30 cellular contexts compared by ENCODE assay signal in the genomic region with DNA sequence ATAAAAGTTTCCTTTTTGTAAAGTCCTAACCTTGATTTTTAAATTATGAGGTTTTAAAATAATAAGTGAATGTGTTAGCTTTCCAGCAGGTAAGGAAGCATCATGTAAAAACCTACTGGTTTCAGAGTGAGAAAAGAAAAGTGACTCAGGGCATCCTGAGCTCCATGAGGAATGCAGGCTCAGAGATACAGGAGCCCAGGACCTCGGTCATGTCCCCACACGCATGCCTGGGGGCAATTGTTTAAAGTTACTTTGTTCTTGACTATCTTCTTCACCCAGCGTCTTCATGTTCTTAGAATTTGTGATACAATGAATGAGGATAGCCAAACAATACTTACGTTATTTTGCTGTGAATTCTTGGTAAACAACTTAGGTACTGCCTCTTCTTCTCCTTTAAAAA.
"Had no signal": no experiment of that assay in that cellular context is flagged by ENCODE, and none has a peak within 500 bp of the region (broad histone marks: within the 10 kb centered on the region; RNA-seq: fewer than 3 reads in every experiment).

No MANE protein-coding gene starts in this region.

- H3K4me1 Mint-ChIP-seq: activated CD4-positive, alpha-beta T cell treated with anti-CD3 and anti-CD28 coated beads, Interleukin-2, amount 10 ng/mL, durations not matched to agents 24 days and 14 days; activated naive CD4-positive, alpha-beta T cell treated with anti-CD3 and anti-CD28 coated beads, Interleukin-2, amount 10 ng/mL, durations not matched to agents 7 days and 5 days; activated naive CD8-positive, alpha-beta T cell treated with anti-CD3 and anti-CD28 coated beads, Interleukin-2, amount 50 U/mL, for 24 hours; brain; central memory CD8-positive, alpha-beta T cell had no signal

- H3K4me1 ChIP-seq: Peyer's patch had no signal

- H3K36me3 Mint-ChIP-seq: activated naive CD4-positive, alpha-beta T cell treated with anti-CD3 and anti-CD28 coated beads, Interleukin-2, amount 10 ng/mL, durations not matched to agents 7 days and 5 days; brain had no signal

- H3K4me3 Mint-ChIP-seq: activated CD4-positive, alpha-beta T cell treated with anti-CD3 and anti-CD28 coated beads, Interleukin-2, amount 10 ng/mL, durations not matched to agents 24 days and 14 days; activated CD8-positive, alpha-beta T cell treated with anti-CD3 and anti-CD28 coated beads for 36 hours; activated naive CD4-positive, alpha-beta T cell treated with anti-CD3 and anti-CD28 coated beads, Interleukin-2, amount 10 ng/mL, durations not matched to agents 7 days and 5 days; activated naive CD8-positive, alpha-beta T cell; activated naive CD8-positive, alpha-beta T cell treated with anti-CD3 and anti-CD28 coated beads, Interleukin-2, amount 50 U/mL, for 24 hours; activated T-cell treated with anti-CD3 and anti-CD28 coated beads, Interleukin-2, amount 50 U/mL, for 24 hours; activated T-helper 1 cell treated with anti-CD3 and anti-CD28 coated beads, Interleukin-12 subunit alpha, Interleukin-12 subunit beta, Interleukin-2, Interleukin-4 antibody, amounts not matched to agents 30 ng/mL and 10 ng/mL and 1 ng/mL, durations not matched to agents 14 hours and 24 hours and 36 hours; brain; central memory CD8-positive, alpha-beta T cell had no signal

- H3K9me3 Mint-ChIP-seq: activated CD4-positive, alpha-beta T cell treated with anti-CD3 and anti-CD28 coated beads, Interleukin-2, amount 10 ng/mL, durations not matched to agents 24 days and 14 days; activated CD8-positive, alpha-beta T cell treated with anti-CD3 and anti-CD28 coated beads for 36 hours; activated naive CD4-positive, alpha-beta T cell treated with anti-CD3 and anti-CD28 coated beads, Interleukin-2, amount 10 ng/mL, durations not matched to agents 7 days and 5 days; activated T-cell treated with anti-CD3 and anti-CD28 coated beads, Interleukin-2, amount 50 U/mL, for 24 hours; activated T-helper 1 cell treated with anti-CD3 and anti-CD28 coated beads, Interleukin-12 subunit alpha, Interleukin-12 subunit beta, Interleukin-2, Interleukin-4 antibody, amounts not matched to agents 30 ng/mL and 10 ng/mL and 1 ng/mL, durations not matched to agents 14 hours and 24 hours and 36 hours; central memory CD8-positive, alpha-beta T cell had no signal

- H3K36me3 ChIP-seq: cardiac muscle cell, Peyer's patch had no signal

- DNase-seq: activated CD4-positive, alpha-beta T cell treated with anti-CD3 and anti-CD28 coated beads, Interleukin-2, amount 10 ng/mL, durations not matched to agents 24 days and 14 days; activated CD4-positive, alpha-beta T cell treated with anti-CD3 and anti-CD28 coated beads, Interleukin-2, amount 50 U/mL, for 4 hours; activated CD8-positive, alpha-beta T cell treated with anti-CD3 and anti-CD28 coated beads for 36 hours; activated gamma-delta T cell treated with Interleukin-2 at 50 U/mL for 16 hours; activated naive CD4-positive, alpha-beta T cell treated with anti-CD3 and anti-CD28 coated beads, Interleukin-2, amount 10 ng/mL, durations not matched to agents 7 days and 5 days; activated naive CD8-positive, alpha-beta T cell treated with anti-CD3 and anti-CD28 coated beads, Interleukin-2, amount 50 U/mL, for 24 hours; activated T-cell treated with anti-CD3 and anti-CD28 coated beads, Interleukin-2, amount 50 U/mL, for 24 hours; anterior cingulate cortex; Kasumi-1; KG1; MM.1S; MV-4-11; NCI-H1092; NCI-H1436 treated with DMSO at 0.1 percent for 48 hours; NCI-H1694 treated with DMSO at 0.1 percent for 48 hours; NCI-H2029; NCI-H345; NCI-H524 treated with DMSO at 0.1 percent for 48 hours; NCI-H748 treated with DMSO at 0.1 percent for 48 hours; NK-92 treated with Interleukin-12 subunit alpha and Interleukin-12 subunit beta, amount 100 ng/mL, for 24 hours; PC-3; Peyer's patch; Right ventricle myocardium superior; RPMI8226; T1000 had no signal

- H3K27me3 ChIP-seq: cardiac muscle cell, Peyer's patch had no signal

- H3K27me3 Mint-ChIP-seq: activated CD4-positive, alpha-beta T cell treated with anti-CD3 and anti-CD28 coated beads, Interleukin-2, amount 10 ng/mL, durations not matched to agents 24 days and 14 days; activated CD8-positive, alpha-beta T cell treated with anti-CD3 and anti-CD28 coated beads for 36 hours; activated naive CD4-positive, alpha-beta T cell treated with anti-CD3 and anti-CD28 coated beads, Interleukin-2, amount 10 ng/mL, durations not matched to agents 7 days and 5 days; activated naive CD8-positive, alpha-beta T cell; activated naive CD8-positive, alpha-beta T cell treated with anti-CD3 and anti-CD28 coated beads, Interleukin-2, amount 50 U/mL, for 24 hours; activated T-cell treated with anti-CD3 and anti-CD28 coated beads, Interleukin-2, amount 50 U/mL, for 24 hours; brain; central memory CD8-positive, alpha-beta T cell had no signal

- H3K9me3 ChIP-seq: Peyer's patch had no signal

- ATAC-seq: activated CD8-positive, alpha-beta T cell treated with anti-CD3 and anti-CD28 coated beads for 36 hours; activated naive CD8-positive, alpha-beta T cell treated with anti-CD3 and anti-CD28 coated beads, Interleukin-2, amount 50 U/mL, for 24 hours; PC-3 had no signal

- H3K4me3 ChIP-seq: cardiac muscle cell, Peyer's patch had no signal

- H3K27ac ChIP-seq: cardiac muscle cell, Peyer's patch had no signal

- H3K27ac Mint-ChIP-seq: activated CD4-positive, alpha-beta T cell treated with anti-CD3 and anti-CD28 coated beads, Interleukin-2, amount 10 ng/mL, durations not matched to agents 24 days and 14 days; activated CD8-positive, alpha-beta T cell treated with anti-CD3 and anti-CD28 coated beads for 36 hours; activated naive CD4-positive, alpha-beta T cell treated with anti-CD3 and anti-CD28 coated beads, Interleukin-2, amount 10 ng/mL, durations not matched to agents 7 days and 5 days; activated naive CD8-positive, alpha-beta T cell; activated naive CD8-positive, alpha-beta T cell treated with anti-CD3 and anti-CD28 coated beads, Interleukin-2, amount 50 U/mL, for 24 hours; activated T-cell treated with anti-CD3 and anti-CD28 coated beads, Interleukin-2, amount 50 U/mL, for 24 hours; activated T-helper 1 cell treated with anti-CD3 and anti-CD28 coated beads, Interleukin-12 subunit alpha, Interleukin-12 subunit beta, Interleukin-2, Interleukin-4 antibody, amounts not matched to agents 30 ng/mL and 10 ng/mL and 1 ng/mL, durations not matched to agents 14 hours and 24 hours and 36 hours; brain had no signal
